In the genomic region with DNA sequence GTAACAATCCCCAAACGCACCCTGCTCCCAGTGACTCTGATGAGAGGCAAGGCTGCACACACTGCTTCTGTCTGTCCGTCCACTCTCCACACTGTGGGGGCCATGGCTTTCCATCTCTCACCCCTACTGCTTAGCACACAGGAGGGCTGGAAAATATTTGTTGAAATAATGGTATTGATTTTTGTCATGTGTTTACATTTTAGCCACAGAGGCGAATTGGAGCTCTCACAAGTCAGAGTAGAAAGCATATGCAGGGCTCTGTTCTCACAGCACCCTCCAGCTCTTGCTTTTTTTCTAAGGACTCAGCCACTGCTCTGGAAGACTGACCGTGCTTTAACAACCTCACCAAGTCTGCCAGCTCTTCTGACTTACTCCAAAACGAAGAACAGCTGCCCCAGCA, we compare ENCODE assay signal across 17 cellular contexts.
"Had no signal": no experiment of that assay in that cellular context is flagged by ENCODE, and none has a peak within 500 bp of the region (broad histone marks: within the 10 kb centered on the region; RNA-seq: fewer than 3 reads in every experiment).

No MANE protein-coding gene starts in this region.

- H3K27me3 Mint-ChIP-seq: activated CD4-positive, alpha-beta T cell treated with anti-CD3 and anti-CD28 coated beads, Interleukin-2, amount 10 ng/mL, durations not matched to agents 7 days and 5 days; activated naive CD8-positive, alpha-beta T cell treated with anti-CD3 and anti-CD28 coated beads for 36 hours; central memory CD8-positive, alpha-beta T cell; stimulated activated memory B cell treated with anti-CD40 and anti-IgM and Interleukin-4, amounts not matched to agents 10 μg/mL and 1 μg/mL and 100 μg/mL, for 72 hours had no signal

- ATAC-seq: lower lobe of right lung; psoas muscle; stimulated activated memory B cell treated with anti-CD40 and anti-IgM and Interleukin-4, amounts not matched to agents 10 μg/mL and 1 μg/mL and 100 μg/mL, for 72 hours had no signal

- H3K4me1 ChIP-seq: esophagus squamous epithelium, psoas muscle had no signal

- H3K9me3 ChIP-seq: esophagus squamous epithelium, lower lobe of right lung, psoas muscle, tibial nerve had no signal

- H3K27ac Mint-ChIP-seq: activated CD4-positive, alpha-beta T cell treated with anti-CD3 and anti-CD28 coated beads, Interleukin-2, amount 10 ng/mL, durations not matched to agents 7 days and 5 days; activated naive CD8-positive, alpha-beta T cell treated with anti-CD3 and anti-CD28 coated beads for 36 hours; stimulated activated memory B cell treated with anti-CD40 and anti-IgM and Interleukin-4, amounts not matched to agents 10 μg/mL and 1 μg/mL and 100 μg/mL, for 72 hours had no signal

- H3K36me3 Mint-ChIP-seq: brain had no signal

- DNase-seq: activated CD4-positive, alpha-beta T cell treated with anti-CD3 and anti-CD28 coated beads, Interleukin-2, amount 10 ng/mL, durations not matched to agents 7 days and 5 days; activated CD4-positive, CD25-positive, alpha-beta regulatory T cell; activated CD8-positive, alpha-beta memory T cell treated with anti-CD3 and anti-CD28 coated beads for 24 hours; activated gamma-delta T cell treated with Interleukin-2 at 50 U/mL for 16 hours; activated naive CD8-positive, alpha-beta T cell treated with anti-CD3 and anti-CD28 coated beads for 36 hours; amygdala; cortex of kidney; effector CD4-positive, alpha-beta T cell; esophagus squamous epithelium; head of caudate nucleus; lower lobe of right lung; psoas muscle; stimulated activated CD4-positive, alpha-beta T cell treated with anti-CD3 and anti-CD28 coated beads, Interleukin-12 subunit alpha, Interleukin-12 subunit beta, amount 100 ng/mL, for 4 hours had no signal

- H3K9me3 Mint-ChIP-seq: activated CD4-positive, alpha-beta T cell treated with anti-CD3 and anti-CD28 coated beads, Interleukin-2, amount 10 ng/mL, durations not matched to agents 7 days and 5 days; activated naive CD8-positive, alpha-beta T cell treated with anti-CD3 and anti-CD28 coated beads for 36 hours; brain; central memory CD8-positive, alpha-beta T cell; stimulated activated memory B cell treated with anti-CD40 and anti-IgM and Interleukin-4, amounts not matched to agents 10 μg/mL and 1 μg/mL and 100 μg/mL, for 72 hours had no signal

- H3K4me1 Mint-ChIP-seq: activated CD4-positive, alpha-beta T cell treated with anti-CD3 and anti-CD28 coated beads, Interleukin-2, amount 10 ng/mL, durations not matched to agents 7 days and 5 days; brain; central memory CD8-positive, alpha-beta T cell had no signal

- H3K4me3 Mint-ChIP-seq: activated CD4-positive, alpha-beta T cell treated with anti-CD3 and anti-CD28 coated beads, Interleukin-2, amount 10 ng/mL, durations not matched to agents 7 days and 5 days; activated naive CD8-positive, alpha-beta T cell treated with anti-CD3 and anti-CD28 coated beads for 36 hours; brain; central memory CD8-positive, alpha-beta T cell; stimulated activated memory B cell treated with anti-CD40 and anti-IgM and Interleukin-4, amounts not matched to agents 10 μg/mL and 1 μg/mL and 100 μg/mL, for 72 hours had no signal

- H3K27ac ChIP-seq: esophagus squamous epithelium, lower lobe of right lung, psoas muscle, tibial nerve had no signal

- H3K36me3 ChIP-seq: esophagus squamous epithelium, lower lobe of right lung, tibial nerve had no signal

- H3K27me3 ChIP-seq: esophagus squamous epithelium, tibial nerve had no signal

- H3K4me3 ChIP-seq: esophagus squamous epithelium, lower lobe of right lung, psoas muscle, tibial nerve had no signal
